9 cellular contexts compared by ENCODE assay signal in the genomic region with DNA sequence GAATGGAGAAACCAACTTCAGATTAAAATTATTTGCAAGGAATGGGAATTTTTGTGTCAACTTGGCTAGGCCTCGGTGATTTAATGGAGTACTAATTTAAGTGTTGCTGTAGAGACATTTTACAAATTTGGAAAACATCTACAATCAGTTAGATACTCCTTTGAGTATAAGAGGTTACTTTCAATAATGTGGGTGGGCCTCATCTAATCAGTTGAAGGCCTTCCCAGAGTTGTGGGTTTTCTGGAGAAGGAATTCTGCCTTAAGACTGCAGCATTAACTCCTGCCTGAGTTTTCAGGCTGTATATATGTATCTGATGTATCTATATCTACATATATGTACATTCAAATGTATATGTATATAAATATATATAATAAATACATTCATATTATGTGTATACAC. TPM values are rescaled to one million over a fixed set of nuclear protein-coding genes. Genes with fewer than 3 reads are reported as not detected.
"Had no signal": no experiment of that assay in that cellular context is flagged by ENCODE, and none has a peak within 500 bp of the region (broad histone marks: within the 10 kb centered on the region; RNA-seq: fewer than 3 reads in every experiment).

No MANE protein-coding gene starts in this region.

- H3K4me3 ChIP-seq: GM12878 had no signal

- DNase-seq: GDM1, GF-D8 had no signal

- ATAC-seq: GM12878 had no signal

- FAIRE-seq: G401.6, GM12878, GM12891, GM12892, GM18507, GM19239 had no signal

RNA-seq across cellular contexts. Expression of a gene that starts 47.6 kb away (rescaled TPM):
- total RNA-seq: G401 had no signal
